In the genomic region with DNA sequence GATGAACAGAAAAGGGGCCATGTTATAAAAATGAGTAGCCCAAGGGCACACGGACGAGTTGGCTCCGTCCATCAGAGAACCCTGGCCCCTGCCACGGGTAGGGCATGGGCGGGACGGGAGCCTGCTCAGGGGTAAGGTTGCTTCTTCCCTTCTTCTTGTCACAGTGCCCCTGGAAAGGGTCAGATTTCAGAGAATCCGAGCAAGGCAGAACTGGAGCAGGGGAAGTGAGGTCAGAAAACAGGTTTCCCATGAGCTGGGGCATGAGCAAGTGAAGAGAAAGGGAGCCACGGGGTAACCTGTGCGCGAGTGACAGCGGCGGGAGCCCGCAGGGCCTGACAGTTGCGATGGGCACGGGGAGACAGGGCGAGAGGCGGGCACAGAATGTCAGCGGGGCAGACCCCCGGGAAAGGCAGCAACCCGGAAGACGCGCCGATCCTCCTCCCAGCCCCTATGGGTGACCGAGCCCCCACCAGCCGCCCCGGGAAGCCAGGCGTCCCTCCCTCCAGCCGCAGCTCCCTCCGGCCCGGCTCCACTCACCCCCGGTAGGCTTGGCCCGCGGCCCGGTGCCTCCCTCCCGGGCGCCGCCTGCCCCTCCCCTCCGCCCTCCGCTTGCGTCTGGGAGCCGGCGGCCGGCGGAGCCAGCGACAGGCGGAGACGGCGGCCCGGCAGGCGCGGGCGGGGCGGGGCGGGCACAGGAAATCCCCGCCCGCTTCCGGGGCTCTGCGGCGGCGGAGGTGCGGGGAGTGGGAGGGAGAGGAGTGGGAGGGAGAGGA, we compare ENCODE assay signal across 8 cellular contexts. TPM values are rescaled to one million over a fixed set of nuclear protein-coding genes. Genes with fewer than 3 reads are reported as not detected.
A peak's percentile ranks its signal among the peaks of the same experiment; 100 is the strongest.
DNase-seq lines count a peak whose midpoint lies in the region; ATAC-seq and TF ChIP-seq lines count a peak whose summit lies in the region.

A gene (minus strand): TSS at position 671 of the 773 bp plus-strand sequence. CDS start 2,829 bp downstream, outside the sequence.

- H3K27ac Mint-ChIP-seq in naive thymus-derived CD4-positive, alpha-beta T cell = peak within 1 kb of the TSS; percentile 89 to 99 (median 96)
- peak within 1 kb of the TSS; percentile 94 for H3K27ac Mint-ChIP-seq in stimulated activated naive B cell treated with anti-CD40 and anti-IgM and Interleukin-4, amounts not matched to agents 10 μg/mL and 1 μg/mL and 100 μg/mL, for 72 hours

- H3K4me3 ChIP-seq in PC-9 = peak within 1 kb of the TSS; percentile 98
- peak within 1 kb of the TSS; percentile 78 to 92 (median 80) for H3K4me3 ChIP-seq in fibroblast of lung (replicated peaks in 1 of 4; ENCODE audit: control extremely low read depth in 1 of 4, insufficient read depth in 1 of 4, low read depth in 3 of 4, low read length in 4 of 4)
- peak within 1 kb of the TSS; percentile 77 for H3K4me3 ChIP-seq in naive thymus-derived CD4-positive, alpha-beta T cell (ENCODE audit: low read length)

- peak; percentile 82 for ATAC-seq in GM19455 (IDR thresholded peaks at IDR 0.05; ENCODE audit: unreplicated experiment)
- ATAC-seq in naive thymus-derived CD4-positive, alpha-beta T cell = peak; percentile 95
- ATAC-seq in stimulated activated naive B cell treated with anti-CD40 and anti-IgM and Interleukin-4, amounts not matched to agents 10 μg/mL and 1 μg/mL and 100 μg/mL, for 72 hours (replicated peaks) = peak; percentile 88 to 89

- H3F3A ChIP-seq in PC-9 (ENCODE audit: insufficient read depth, low read depth) = peaks cover 19% of the 10 kb centered on the region; the same call in 1 of the 2 replicates

- H3K4me2 ChIP-seq in PC-9 (peak within 1 kb of the TSS; percentile 94), fibroblast of lung (ENCODE audit: extremely low read depth, insufficient read depth, low read length) (peak within 1 kb of the TSS; percentile 98)

- peaks cover 7% of the 10 kb centered on the region for H3K4me1 ChIP-seq in PC-9 (replicated peaks; ENCODE audit: insufficient read depth)
- peaks cover 2% of the 10 kb centered on the region for H3K4me1 ChIP-seq in fibroblast of lung (ENCODE audit: control insufficient read depth, extremely low read depth, insufficient read depth, low read length)
- H3K4me1 ChIP-seq in naive thymus-derived CD4-positive, alpha-beta T cell (ENCODE audit: control insufficient read depth in 2 of 2, insufficient read depth in 2 of 2, low read length in 2 of 2) = peaks cover 14 to 25% of the 10 kb centered on the region in 2 donors

- H3K79me2 ChIP-seq in PC-9 (ENCODE audit: low read depth) = no peaks in the 10 kb centered on the region
- H3K79me2 ChIP-seq in fibroblast of lung (ENCODE audit: control insufficient read depth, insufficient read depth, low read length) = no peaks in the 10 kb centered on the region

- peak within 1 kb of the TSS; percentile 91 to 99 (median 96) for H3K4me3 Mint-ChIP-seq in naive thymus-derived CD4-positive, alpha-beta T cell
- peak within 1 kb of the TSS; percentile 94 to 96 for H3K4me3 Mint-ChIP-seq in stimulated activated naive B cell treated with anti-CD40 and anti-IgM and Interleukin-4, amounts not matched to agents 10 μg/mL and 1 μg/mL and 100 μg/mL, for 72 hours

- TF ChIP-seq CTCF in PC-9 (conservative IDR thresholded peaks at IDR 0.05) (no peak), fibroblast of lung (conservative IDR thresholded peaks at IDR 0.05 in 1 of 2, IDR thresholded peaks at IDR 0.05 in 1 of 2; ENCODE audit: low read depth in 1 of 2, low read length in 2 of 2) (no peak)

- no TSS peak for BruUV-seq in PC-9 (replicated peaks; lab: Mats Ljungman, UMichigan)

- CTCF ChIA-PET in PC-9 (lab: Charles Lee) = no interaction called here
- CTCF ChIA-PET in naive thymus-derived CD4-positive, alpha-beta T cell (lab: Charles Lee) = no interaction called here

- H2AFZ ChIP-seq in PC-9 (peak within 1 kb of the TSS; percentile 95), fibroblast of lung (ENCODE audit: low read length) (peak within 1 kb of the TSS; percentile 90)

- H3K27ac ChIP-seq in PC-9 = peak within 1 kb of the TSS; percentile 75
- H3K27ac ChIP-seq in fibroblast of lung (ENCODE audit: insufficient read depth, low read length) = peak within 1 kb of the TSS; percentile 39
- H3K27ac ChIP-seq in naive thymus-derived CD4-positive, alpha-beta T cell (ENCODE audit: low read depth, low read length) = peak within 1 kb of the TSS; percentile 92

- DNase-seq in COLO668 (lab: John Stamatoyannopoulos, UW; ENCODE audit: unreplicated experiment) = peak; percentile 81
- DNase-seq in HK-2 (ENCODE audit: unreplicated experiment) = peak; percentile 72
- DNase-seq in PC-9 = peak; percentile 70 to 76
- DNase-seq in activated T-helper 1 cell treated with Interleukin-2 at 50 U/mL for 16 hours (ENCODE audit: low read depth) = peak; percentile 81
- peak; percentile 58 to 74 for DNase-seq in fibroblast of lung (ENCODE audit: low read depth in 2 of 2)
- peak; percentile 74 to 85 (median 84) for DNase-seq in naive thymus-derived CD4-positive, alpha-beta T cell
- DNase-seq in stimulated activated naive B cell treated with anti-CD40 and anti-IgM and Interleukin-4, amounts not matched to agents 10 μg/mL and 1 μg/mL and 100 μg/mL, for 72 hours = peak; percentile 53

- POLR2A ChIA-PET in PC-9 (lab: Charles Lee; ENCODE audit: unreplicated experiment) = interaction anchor here (0.6 to 0.7 kb wide), 3 partner anchors 20 to 720 kb away, joined by 3 to 5 read pairs (median 3); no protein-coding TSS in a partner anchor
- POLR2A ChIA-PET in naive thymus-derived CD4-positive, alpha-beta T cell (lab: Charles Lee) = interaction anchor here (1.7 to 2.7 kb wide), 3 partner anchors 65 to 193 kb away, joined by 6 to 31 read pairs (median 8); a partner anchor contains a TSS

- no peaks in the 10 kb centered on the region for H3K27me3 ChIP-seq in PC-9 (ENCODE audit: insufficient read depth, low read depth)
- H3K27me3 ChIP-seq in fibroblast of lung (ENCODE audit: control insufficient read depth, insufficient read depth, low read length) = no peaks in the 10 kb centered on the region
- H3K27me3 ChIP-seq in naive thymus-derived CD4-positive, alpha-beta T cell (ENCODE audit: control insufficient read depth in 2 of 2, insufficient read depth in 2 of 2, low read length in 2 of 2) = peaks cover 0 to 5% of the 10 kb centered on the region in 2 donors

- H3K4me1 Mint-ChIP-seq in naive thymus-derived CD4-positive, alpha-beta T cell = peaks cover 25 to 61% (median 49%) of the 10 kb centered on the region in 7 donors
- peaks cover 16 to 19% of the 10 kb centered on the region in 2 donors for H3K4me1 Mint-ChIP-seq in stimulated activated naive B cell treated with anti-CD40 and anti-IgM and Interleukin-4, amounts not matched to agents 10 μg/mL and 1 μg/mL and 100 μg/mL, for 72 hours

- H3K9me2 ChIP-seq in PC-9 (ENCODE audit: insufficient read depth) = no peaks in the 10 kb centered on the region

- H3K9me3 ChIP-seq in PC-9 (ENCODE audit: insufficient read depth, low read depth) (no peaks in the 10 kb centered on the region), fibroblast of lung (ENCODE audit: control insufficient read depth, insufficient read depth, low read depth, low read length) (no peaks in the 10 kb centered on the region)
- no peaks in the 10 kb centered on the region for H3K9me3 ChIP-seq in naive thymus-derived CD4-positive, alpha-beta T cell (ENCODE audit: control insufficient read depth in 2 of 3, low read length in 3 of 3)

- H3K27me3 Mint-ChIP-seq in naive thymus-derived CD4-positive, alpha-beta T cell = peaks cover 0 to 12% (median 0%) of the 10 kb centered on the region in 5 donors
- H3K27me3 Mint-ChIP-seq in stimulated activated naive B cell treated with anti-CD40 and anti-IgM and Interleukin-4, amounts not matched to agents 10 μg/mL and 1 μg/mL and 100 μg/mL, for 72 hours = no peaks in the 10 kb centered on the region

- H3K9me3 Mint-ChIP-seq in naive thymus-derived CD4-positive, alpha-beta T cell = no peaks in the 10 kb centered on the region
- H3K9me3 Mint-ChIP-seq in stimulated activated naive B cell treated with anti-CD40 and anti-IgM and Interleukin-4, amounts not matched to agents 10 μg/mL and 1 μg/mL and 100 μg/mL, for 72 hours = no peaks in the 10 kb centered on the region

- H3K36me3 Mint-ChIP-seq in naive thymus-derived CD4-positive, alpha-beta T cell = peaks cover 12 to 39% (median 24%) of the 10 kb centered on the region in 5 donors
- H3K36me3 Mint-ChIP-seq in stimulated activated naive B cell treated with anti-CD40 and anti-IgM and Interleukin-4, amounts not matched to agents 10 μg/mL and 1 μg/mL and 100 μg/mL, for 72 hours = peaks cover 16 to 18% of the 10 kb centered on the region in 2 donors

- peak within 1 kb of the TSS; percentile 74 for H3K9ac ChIP-seq in fibroblast of lung (ENCODE audit: insufficient read depth, low read length)

- H4K20me1 ChIP-seq in PC-9 (ENCODE audit: insufficient read depth) (no peaks in the 10 kb centered on the region), fibroblast of lung (ENCODE audit: control insufficient read depth, extremely low read depth, insufficient read depth, low read length) (no peaks in the 10 kb centered on the region)

- intact Hi-C loops in PC-9 (cut with micrococcal nuclease; ENCODE audit: unreplicated experiment) = no loop called here
- intact Hi-C loops in naive thymus-derived CD4-positive, alpha-beta T cell (cut with micrococcal nuclease) = loop anchor here (1.0 to 10.0 kb wide), 17 partner anchors 54 to 446 kb away; a partner anchor contains a TSS

- H3K36me3 ChIP-seq in PC-9 (ENCODE audit: low read depth) (no peaks in the 10 kb centered on the region), fibroblast of lung (ENCODE audit: control insufficient read depth, insufficient read depth, low read length) (peaks cover 2% of the 10 kb centered on the region)
- H3K36me3 ChIP-seq in naive thymus-derived CD4-positive, alpha-beta T cell (ENCODE audit: control insufficient read depth in 2 of 3, insufficient read depth in 3 of 3, low read length in 3 of 3) = peaks cover 5 to 38% (median 12%) of the 10 kb centered on the region in 3 experiments

RNA-seq across cellular contexts. Expression of the gene that starts here (rescaled TPM):
- total RNA-seq in PC-9 (2021) (1.4 and 2.5 TPM in 2 replicates), fibroblast of lung (8.1 and 8.5 TPM in 2 replicates)
- 3.2 and 4.2 TPM in 2 replicates for polyA plus RNA-seq in fibroblast of lung
- 2.4 and 3.3 TPM in 2 replicates for polyA plus RNA-seq in fibroblast of lung (2012)
- 2.8 and 12.2 TPM in 2 replicates for polyA minus RNA-seq in fibroblast of lung (ENCODE audit: low replicate concordance)
- 10 to 100 TPM; 22.1 to 50.3 (median 30.1) TPM for total RNA-seq in naive thymus-derived CD4-positive, alpha-beta T cell
- 10 to 100 TPM; 13.4 to 20.7 TPM for polyA plus RNA-seq in naive thymus-derived CD4-positive, alpha-beta T cell

Comparison
In these comparisons a context has a peak if more than half of its experiments do, and no peak if none do; other contexts are left out.
1. Peak in every context shown above with its lines: DNase-seq, ATAC-seq, H3K4me3 ChIP-seq and H3K27ac ChIP-seq.
2. H3K27ac ChIP-seq: peak in every context shown above with its lines; median percentile 92 in naive thymus-derived CD4-positive, alpha-beta T cell; 75 in PC-9; 39 in fibroblast of lung.